Comparison of ENCODE assay signal across 1 cellular context in genomic region chr13:71524245-71525002, GRCh38.
A peak's percentile ranks its signal among the peaks of the same experiment; 100 is the strongest.
TF ChIP-seq lines count a peak whose summit lies in the region.

No MANE protein-coding gene starts in this region.

TF ChIP-seq in SK-N-SH, 30 proteins besides CTCF, POLR2A, EP300 and RAD21 (continued from another document):
- TF ChIP-seq, protein P1, sequence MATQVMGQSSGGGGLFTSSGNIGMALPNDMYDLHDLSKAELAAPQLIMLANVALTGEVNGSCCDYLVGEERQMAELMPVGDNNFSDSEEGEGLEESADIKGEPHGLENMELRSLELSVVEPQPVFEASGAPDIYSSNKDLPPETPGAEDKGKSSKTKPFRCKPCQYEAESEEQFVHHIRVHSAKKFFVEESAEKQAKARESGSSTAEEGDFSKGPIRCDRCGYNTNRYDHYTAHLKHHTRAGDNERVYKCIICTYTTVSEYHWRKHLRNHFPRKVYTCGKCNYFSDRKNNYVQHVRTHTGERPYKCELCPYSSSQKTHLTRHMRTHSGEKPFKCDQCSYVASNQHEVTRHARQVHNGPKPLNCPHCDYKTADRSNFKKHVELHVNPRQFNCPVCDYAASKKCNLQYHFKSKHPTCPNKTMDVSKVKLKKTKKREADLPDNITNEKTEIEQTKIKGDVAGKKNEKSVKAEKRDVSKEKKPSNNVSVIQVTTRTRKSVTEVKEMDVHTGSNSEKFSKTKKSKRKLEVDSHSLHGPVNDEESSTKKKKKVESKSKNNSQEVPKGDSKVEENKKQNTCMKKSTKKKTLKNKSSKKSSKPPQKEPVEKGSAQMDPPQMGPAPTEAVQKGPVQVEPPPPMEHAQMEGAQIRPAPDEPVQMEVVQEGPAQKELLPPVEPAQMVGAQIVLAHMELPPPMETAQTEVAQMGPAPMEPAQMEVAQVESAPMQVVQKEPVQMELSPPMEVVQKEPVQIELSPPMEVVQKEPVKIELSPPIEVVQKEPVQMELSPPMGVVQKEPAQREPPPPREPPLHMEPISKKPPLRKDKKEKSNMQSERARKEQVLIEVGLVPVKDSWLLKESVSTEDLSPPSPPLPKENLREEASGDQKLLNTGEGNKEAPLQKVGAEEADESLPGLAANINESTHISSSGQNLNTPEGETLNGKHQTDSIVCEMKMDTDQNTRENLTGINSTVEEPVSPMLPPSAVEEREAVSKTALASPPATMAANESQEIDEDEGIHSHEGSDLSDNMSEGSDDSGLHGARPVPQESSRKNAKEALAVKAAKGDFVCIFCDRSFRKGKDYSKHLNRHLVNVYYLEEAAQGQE (IDR thresholded peaks at IDR 0.05; ENCODE audit: low read depth, low read length): no peak
- TF ChIP-seq RCOR1 (IDR thresholded peaks at IDR 0.05; ENCODE audit: low read length) (0 out of 2 replicates have a peak, but pooled peaks have one; percentile 6), ZBTB33 (IDR thresholded peaks at IDR 0.05; ENCODE audit: borderline replicate concordance, low read depth) (no peak), MAX (IDR thresholded peaks at IDR 0.05; ENCODE audit: low read depth) (no peak), CHD2 (IDR thresholded peaks at IDR 0.05; ENCODE audit: low read length, partially characterized antibody) (no peak), GATA2 (CRISPR knock-in tag; IDR thresholded peaks at IDR 0.05) (peak; percentile 54), JUND (IDR thresholded peaks at IDR 0.05) (no peak), MXI1 (IDR thresholded peaks at IDR 0.05; ENCODE audit: low read depth, low read length) (no peak), SIN3A (IDR thresholded peaks at IDR 0.05; ENCODE audit: borderline replicate concordance, low read depth, low read length) (no peak)
